ENCODE assay signal across 9 cellular contexts in genomic region chr10:70493660-70494234, GRCh38. TPM values are rescaled to one million over a fixed set of nuclear protein-coding genes. Genes with fewer than 3 reads are reported as not detected.
DNase-seq lines count a peak whose midpoint lies in the region; ATAC-seq and TF ChIP-seq lines count a peak whose summit lies in the region.
"Had no signal": no experiment of that assay in that cellular context is flagged by ENCODE, and none has a peak within 500 bp of the region (broad histone marks: within the 10 kb centered on the region; RNA-seq: fewer than 3 reads in every experiment).

No MANE protein-coding gene starts in this region.

- H3K27me3 Mint-ChIP-seq in activated T-cell treated with anti-CD3 and anti-CD28 coated beads, Interleukin-2, amount 50 U/mL, for 24 hours = peaks cover 15% of the 10 kb centered on the region

- no peaks in the 10 kb centered on the region for H3K27me3 ChIP-seq in NT2/D1 (ENCODE audit: insufficient read depth, insufficient read length)
- H3K27me3 ChIP-seq in right lobe of liver = no peaks in the 10 kb centered on the region

- ATAC-seq in GM19035 (IDR thresholded peaks at IDR 0.05; ENCODE audit: unreplicated experiment) = peak; percentile 81
- peak; percentile 78 for ATAC-seq in HG02852 (IDR thresholded peaks at IDR 0.05; ENCODE audit: unreplicated experiment)
- peak; percentile 19 to 71 (median 46) for ATAC-seq in right lobe of liver
- no peak for ATAC-seq in SK-N-SH treated with all-trans-retinoic acid at 6 μM for 48 hours

- no peaks in the 10 kb centered on the region for H3K9me3 ChIP-seq in NT2/D1 (ENCODE audit: insufficient read depth, low read length)
- H3K9me3 ChIP-seq in right lobe of liver = no peaks in the 10 kb centered on the region

- TF ChIP-seq POLR2A in right lobe of liver (IDR thresholded peaks at IDR 0.05) = no peak

- DNase-seq in NT2/D1 (ENCODE audit: low read depth, low spot score) (peak; percentile 55), right lobe of liver (peak in 1 of 3 donors; percentile 40), NCI-H82 (lab: John Stamatoyannopoulos, UW) (no peak)
- no peak for DNase-seq in activated T-cell treated with anti-CD3 and anti-CD28 coated beads, Interleukin-2, amount 50 U/mL, for 24 hours

- H3K36me3 ChIP-seq in NT2/D1 (ENCODE audit: insufficient read depth, insufficient read length, low read length) (no peaks in the 10 kb centered on the region), right lobe of liver (no peaks in the 10 kb centered on the region)

- TF ChIP-seq CTCF in right lobe of liver (IDR thresholded peaks at IDR 0.05) = no peak

- H3K4me3 Mint-ChIP-seq in activated T-cell treated with anti-CD3 and anti-CD28 coated beads, Interleukin-2, amount 50 U/mL, for 24 hours = no peak overlapping the region

- no peaks in the 10 kb centered on the region for H3K36me3 Mint-ChIP-seq in activated T-cell treated with anti-CD3 and anti-CD28 coated beads, Interleukin-2, amount 50 U/mL, for 24 hours (ENCODE audit: low read depth)

- intact Hi-C loops in right lobe of liver (cut with DNase I) = no loop called here

- 24% methylated on average over 7 of the region's 9 CpGs for WGBS in right lobe of liver (ENCODE audit: insufficient coverage, low coverage, low lambda C conversion rate, missing lambda C conversion rate)

- H3K4me1 Mint-ChIP-seq in activated T-cell treated with anti-CD3 and anti-CD28 coated beads, Interleukin-2, amount 50 U/mL, for 24 hours (ENCODE audit: low read depth) = peaks cover 23% of the 10 kb centered on the region

- H3K27ac Mint-ChIP-seq in activated T-cell treated with anti-CD3 and anti-CD28 coated beads, Interleukin-2, amount 50 U/mL, for 24 hours = no peak overlapping the region

- no peak overlapping the region for H3K4me3 ChIP-seq in NT2/D1 (ENCODE audit: insufficient read length, low read depth)
- H3K4me3 ChIP-seq in right lobe of liver = no peak overlapping the region

- H3K9me3 Mint-ChIP-seq in activated T-cell treated with anti-CD3 and anti-CD28 coated beads, Interleukin-2, amount 50 U/mL, for 24 hours = no peaks in the 10 kb centered on the region

- no peak overlapping the region for H3K27ac ChIP-seq in right lobe of liver

- H3K9ac ChIP-seq in NT2/D1 (ENCODE audit: insufficient read length, low read depth) = no peak overlapping the region

- H3K4me1 ChIP-seq in NT2/D1 (ENCODE audit: insufficient read depth, insufficient read length) (peaks cover 11% of the 10 kb centered on the region), right lobe of liver (no peaks in the 10 kb centered on the region)

TF ChIP-seq in SK-N-SH treated with all-trans-retinoic acid at 6 μM for 48 hours, 23 proteins besides CTCF, POLR2A, EP300 and RAD21:
- TF ChIP-seq CSRNP3 (CRISPR knock-in tag; IDR thresholded peaks at IDR 0.05) (no peak), ZFP3 (CRISPR knock-in tag; IDR thresholded peaks at IDR 0.05) (no peak)

RNA-seq across cellular contexts. Expression of gene PALD1, which starts 15.2 kb away (rescaled TPM):
- 1 to 10 TPM in 4 of 6 experiments, under 1 TPM in 2; 0.81 to 2.9 (median 1.3) TPM for total RNA-seq in right lobe of liver

RNA-seq across cellular contexts. Expression of gene NODAL, which starts 52.3 kb away (rescaled TPM):
- total RNA-seq in right lobe of liver = not detected
- total RNA-seq: epithelial cell of proximal tubule, RPMI7951 had no signal
